In the genomic region with DNA sequence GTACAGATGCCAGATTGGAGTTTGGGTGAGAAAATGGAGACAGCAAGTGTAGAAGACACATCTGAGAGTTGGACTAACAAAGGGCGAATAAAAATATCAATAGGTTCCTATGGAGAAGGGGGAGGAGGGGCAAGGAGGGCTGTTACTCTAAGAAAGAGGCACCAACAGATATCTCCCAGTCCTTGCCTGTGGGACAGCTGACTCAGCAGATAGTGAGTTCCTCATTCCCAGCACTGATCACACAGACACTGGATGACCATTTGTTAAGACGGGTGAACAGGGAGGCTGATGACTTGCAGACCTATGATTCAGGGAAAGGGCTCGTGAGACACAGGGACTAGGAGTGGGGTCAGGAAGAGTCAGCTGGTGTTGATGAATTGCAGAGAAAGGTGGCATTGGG, we compare ENCODE assay signal across 17 cellular contexts. TPM values are rescaled to one million over a fixed set of nuclear protein-coding genes. Genes with fewer than 3 reads are reported as not detected.
DNase-seq lines count a peak whose midpoint lies in the region; ATAC-seq and TF ChIP-seq lines count a peak whose summit lies in the region.
"Had no signal": no experiment of that assay in that cellular context is flagged by ENCODE, and none has a peak within 500 bp of the region (broad histone marks: within the 10 kb centered on the region; RNA-seq: fewer than 3 reads in every experiment).

No MANE protein-coding gene starts in this region.

- no peak overlapping the region for H3K27ac ChIP-seq in cardiac muscle cell
- H3K27ac ChIP-seq: body of pancreas, parathyroid adenoma, upper lobe of left lung had no signal

- DNase-seq in cardiac muscle cell (ENCODE audit: low read depth in 1 of 2, low spot score in 1 of 2) (peak; percentile 25 to 34), cardiac septum (ENCODE audit: low spot score) (no peak), amniotic epithelial cell (ENCODE audit: low read depth) (peak; percentile 84), iPS-NIHi7 (ENCODE audit: extremely low spot score) (peak; percentile 68), Kasumi-1 (lab: John Stamatoyannopoulos, UW) (no peak), DMS114 treated with DMSO at 0.1 percent for 48 hours (lab: John Stamatoyannopoulos, UW; ENCODE audit: unreplicated experiment) (no peak)
- no peak for DNase-seq in NK-92 treated with Interleukin-12 subunit alpha and Interleukin-12 subunit beta, amount 100 ng/mL, for 24 hours (lab: John Stamatoyannopoulos, UW)
- DNase-seq: activated CD4-positive, alpha-beta T cell treated with anti-CD3 and anti-CD28 coated beads, Interleukin-2, amount 50 U/mL, for 48 hours; activated effector memory CD4-positive, alpha-beta T cell treated with Interleukin-2 at 50 U/mL for 16 hours; NCI-H2107; stimulated activated CD8-positive, alpha-beta memory T cell treated with anti-CD3 and anti-CD28 coated beads, Interleukin-4, amount 100 ng/mL, for 48 hours; T-cell had no signal

- intact Hi-C loops in cardiac septum (cut with DNase I), result no loop called here

- no peaks in the 10 kb centered on the region for H3K36me3 ChIP-seq in cardiac muscle cell
- H3K36me3 ChIP-seq: HAP-1, upper lobe of left lung had no signal

- TF ChIP-seq CTCF in cardiac muscle cell (IDR thresholded peaks at IDR 0.05; ENCODE audit: low read depth, low read length), result no peak

- H3K9me3 ChIP-seq in cardiac muscle cell (ENCODE audit: low read depth), result no peaks in the 10 kb centered on the region
- H3K9me3 ChIP-seq: body of pancreas, HAP-1, upper lobe of left lung had no signal

- H3K4me3 ChIP-seq in cardiac muscle cell, result no peak overlapping the region
- H3K4me3 ChIP-seq: body of pancreas, HAP-1, upper lobe of left lung had no signal

- H3K4me1 ChIP-seq in cardiac muscle cell (ENCODE audit: low read depth), result peaks cover 8% of the 10 kb centered on the region
- H3K4me1 ChIP-seq: parathyroid adenoma had no signal

- ATAC-seq in GM21529 (IDR thresholded peaks at IDR 0.05; ENCODE audit: unreplicated experiment), result no peak
- ATAC-seq: body of pancreas, T-cell had no signal

- peaks cover 14% of the 10 kb centered on the region for H3K27me3 ChIP-seq in cardiac muscle cell
- H3K27me3 ChIP-seq: body of pancreas had no signal

RNA-seq across cellular contexts. Expression of a gene that starts 5.7 kb away (rescaled TPM):
- 4.9 and 8.9 TPM in 2 replicates for total RNA-seq in cardiac muscle cell
- polyA plus RNA-seq in cardiac muscle cell, result 3.4 and 4.3 TPM in 2 replicates
- 0.40 TPM for total RNA-seq in cardiac septum

Comparison
In these comparisons a context has a peak if more than half of its experiments do, and no peak if none do; other contexts are left out.
1. DNase-seq: peak in cardiac muscle cell (2 of 2), amniotic epithelial cell (single experiment) and iPS-NIHi7 (single experiment); none in cardiac septum (single experiment), NK-92 treated with Interleukin-12 subunit alpha and Interleukin-12 subunit beta, amount 100 ng/mL, for 24 hours (single experiment), Kasumi-1 (0 of 2) and DMS114 treated with DMSO at 0.1 percent for 48 hours (single experiment).